ENCODE assay signal across 17 cellular contexts in the genomic region with DNA sequence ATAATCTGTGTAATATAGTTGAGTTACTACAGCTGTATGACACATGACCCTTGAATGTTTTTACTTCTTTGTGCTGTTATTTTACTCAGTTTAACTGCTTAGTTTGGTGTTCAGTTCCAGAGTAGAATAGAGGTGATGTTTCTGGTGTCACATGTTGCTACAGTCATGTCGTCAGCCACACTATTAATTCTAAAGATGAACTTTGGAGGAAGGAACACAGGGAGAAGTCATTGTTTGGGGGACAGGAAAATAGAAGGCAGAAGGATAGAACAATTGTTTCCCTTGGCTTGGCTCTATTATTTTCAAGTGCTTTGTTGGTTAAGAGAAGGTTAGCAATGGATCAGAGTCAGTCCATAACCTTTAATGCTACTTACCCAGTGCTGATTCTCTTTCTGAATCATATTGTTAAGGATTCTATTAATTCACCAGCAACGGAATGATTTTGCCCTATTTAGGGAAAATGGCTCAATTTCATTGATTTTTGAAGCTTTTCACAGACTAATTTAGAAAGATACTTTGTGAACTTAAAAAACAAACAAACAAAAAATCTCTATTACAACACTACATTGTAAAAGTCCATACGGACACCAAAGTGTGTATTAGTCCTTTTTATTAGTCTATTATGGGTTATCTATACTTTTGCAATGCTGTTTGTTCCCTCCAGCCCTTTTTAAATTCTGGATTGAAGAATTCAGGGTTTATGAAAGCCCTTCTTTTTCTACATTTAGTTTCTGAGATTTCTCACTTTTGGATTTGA.
"Had no signal": no experiment of that assay in that cellular context is flagged by ENCODE, and none has a peak within 500 bp of the region (broad histone marks: within the 10 kb centered on the region; RNA-seq: fewer than 3 reads in every experiment).

No MANE protein-coding gene starts in this region.

- ATAC-seq: activated CD4-positive, alpha-beta T cell treated with anti-CD3 and anti-CD28 coated beads for 36 hours; activated CD8-positive, alpha-beta memory T cell treated with anti-CD3 and anti-CD28 coated beads, Interleukin-2, amount 10 ng/mL, durations not matched to agents 7 days and 5 days; lower lobe of right lung; naive thymus-derived CD8-positive, alpha-beta T cell; stimulated activated naive CD8-positive, alpha-beta T cell treated with anti-CD3 and anti-CD28 coated beads, Interleukin-15, amount 100 ng/mL, for 72 hours had no signal

- H3K4me3 ChIP-seq: cardiac muscle cell, dorsolateral prefrontal cortex, lower lobe of right lung, skin epidermis, suprapubic skin had no signal

- DNase-seq: activated CD4-positive, alpha-beta T cell treated with anti-CD3 and anti-CD28 coated beads for 36 hours; activated CD4-positive, alpha-beta T cell treated with anti-CD3 and anti-CD28 coated beads, Interleukin-2, amount 50 U/mL, for 48 hours; activated CD8-positive, alpha-beta memory T cell treated with anti-CD3 and anti-CD28 coated beads, Interleukin-2, amount 10 ng/mL, durations not matched to agents 7 days and 5 days; dorsolateral prefrontal cortex; head of caudate nucleus; immature natural killer cell; kidney glomerular epithelial cell; lower lobe of right lung; naive thymus-derived CD8-positive, alpha-beta T cell; stimulated activated CD4-positive, alpha-beta T cell treated with anti-CD3 and anti-CD28 coated beads, Interleukin-15, amount 100 ng/mL, for 24 hours; stimulated activated CD4-positive, alpha-beta T cell treated with anti-CD3 and anti-CD28 coated beads, Interleukin-2, amount 100 ng/mL, for 48 hours; stimulated activated naive CD8-positive, alpha-beta T cell treated with anti-CD3 and anti-CD28 coated beads, Interleukin-15, amount 100 ng/mL, for 72 hours had no signal

- H3K4me1 ChIP-seq: lower lobe of right lung, suprapubic skin had no signal

- H3K9me3 ChIP-seq: lower lobe of right lung, suprapubic skin had no signal

- H3K36me3 ChIP-seq: cardiac muscle cell, lower lobe of right lung, suprapubic skin had no signal

- H3K27me3 ChIP-seq: cardiac muscle cell, dorsolateral prefrontal cortex, suprapubic skin had no signal

- FAIRE-seq: frontal cortex, TTC549 had no signal

- H3K27ac ChIP-seq: cardiac muscle cell, dorsolateral prefrontal cortex, lower lobe of right lung, skin epidermis, suprapubic skin had no signal
